In genomic region chrX:35351212-35351611, GRCh38 we compare ENCODE assay signal across 18 cellular contexts.
DNase-seq lines count a peak whose midpoint lies in the region; ATAC-seq, FAIRE-seq and TF ChIP-seq lines count a peak whose summit lies in the region.
"Had no signal": no experiment of that assay in that cellular context is flagged by ENCODE, and none has a peak within 500 bp of the region (broad histone marks: within the 10 kb centered on the region; RNA-seq: fewer than 3 reads in every experiment).

No MANE protein-coding gene starts in this region.

- H3K9me3 Mint-ChIP-seq in MCF 10A (ENCODE audit: unreplicated experiment), result peaks cover 2% of the 10 kb centered on the region

- no peaks in the 10 kb centered on the region for H3K36me3 Mint-ChIP-seq in MCF 10A (ENCODE audit: insufficient read depth, unreplicated experiment)
- H3K36me3 Mint-ChIP-seq: CD14-positive monocyte had no signal

- no peak overlapping the region for H3K4me2 ChIP-seq in GM12878 (ENCODE audit: control insufficient read depth, insufficient read depth)

- FAIRE-seq in GM12878 (lab: Jason Lieb, UNC), result no peak
- FAIRE-seq: GM12891, H54 had no signal

- intact Hi-C loops in MCF 10A (cut with micrococcal nuclease), result no loop called here
- intact Hi-C loops in breast epithelium (cut with DNase I; ENCODE audit: low total_unique reads), result no loop called here
- intact Hi-C loops in GM12878 (cut with micrococcal nuclease; ENCODE audit: unreplicated experiment), result no loop called here

- SMC1A ChIA-PET in GM12878 (lab: Charles Lee; ENCODE audit: uncharacterized antibody, unreplicated experiment), result no interaction called here

- H3K4me3 ChIP-seq in breast epithelium (no peak overlapping the region), GM12878 (no peak overlapping the region)

- peak; percentile 27; the same call in 2 of the 3 replicates for ATAC-seq in GM12878
- peak; percentile 97 for ATAC-seq in foreskin keratinocyte
- no peak for ATAC-seq in HG03432 (IDR thresholded peaks at IDR 0.05; ENCODE audit: unreplicated experiment)

- TF ChIP-seq EP300 in GM12878 (IDR thresholded peaks at IDR 0.05; ENCODE audit: borderline replicate concordance in 1 of 2, control insufficient read depth in 1 of 2, low read depth in 2 of 2, low read length in 2 of 2), result no peak

- H3K9me3 ChIP-seq in breast epithelium (peaks cover 0 to 7% of the 10 kb centered on the region in 2 donors), GM12878 (replicated peaks; ENCODE audit: control insufficient read depth, insufficient read depth, low read length) (no peaks in the 10 kb centered on the region; the same call in 2 of the 3 replicates)

- POLR2A ChIA-PET in MCF 10A (lab: Yijun Ruan, JAX) (no interaction called here), GM12878 (lab: Charles Lee) (no interaction called here)

- no peaks in the 10 kb centered on the region for H3K79me2 ChIP-seq in GM12878 (ENCODE audit: control insufficient read depth, insufficient read depth, low read length)

- in situ Hi-C loops in GM12878 (cut with MboI), result no loop called here

- H4K20me1 ChIP-seq in GM12878 (ENCODE audit: control insufficient read depth, insufficient read depth), result no peaks in the 10 kb centered on the region

- no peak overlapping the region for H3K9ac ChIP-seq in GM12878 (ENCODE audit: control insufficient read depth, insufficient read depth, low read length)

- H3K27me3 ChIP-seq in breast epithelium, result no peaks in the 10 kb centered on the region
- no peaks in the 10 kb centered on the region for H3K27me3 ChIP-seq in GM12878 (replicated peaks in 1 of 2; ENCODE audit: control insufficient read depth in 2 of 2, insufficient read depth in 2 of 2, low read length in 1 of 2)
- no peaks in the 10 kb centered on the region for H3K27me3 ChIP-seq in foreskin keratinocyte

- no TSS peak for BruUV-seq in MCF 10A (replicated peaks; lab: Mats Ljungman, UMichigan)
- no TSS peak for BruUV-seq in GM12878 (replicated peaks; lab: Mats Ljungman, UMichigan)

- no peak overlapping the region for H3K4me3 Mint-ChIP-seq in MCF 10A (ENCODE audit: unreplicated experiment)
- H3K4me3 Mint-ChIP-seq: CD14-positive monocyte had no signal

- no peak for TF ChIP-seq RAD21 in GM12878 (IDR thresholded peaks at IDR 0.05; ENCODE audit: insufficient read depth, low read depth, low read length)

- CTCF ChIA-PET in MCF 10A (lab: Yijun Ruan, JAX) (no interaction called here), GM12878 (lab: Yijun Ruan, JAX) (no interaction called here)

- 0% methylated on average over 1 of the region's 1 CpG for WGBS in GM12878 (ENCODE audit: insufficient coverage, insufficient replicate concordance, low lambda C conversion rate, missing lambda C conversion rate)

- peaks cover 22% of the 10 kb centered on the region for H3K27me3 Mint-ChIP-seq in MCF 10A (ENCODE audit: insufficient read depth, unreplicated experiment)

- TF ChIP-seq POLR2A in breast epithelium (IDR thresholded peaks at IDR 0.05) (no peak), GM12878 (IDR thresholded peaks at IDR 0.05; ENCODE audit: low read depth, low read length) (no peak)

- no peak overlapping the region for H3K27ac ChIP-seq in breast epithelium
- no peak overlapping the region for H3K27ac ChIP-seq in GM12878 (ENCODE audit: control insufficient read depth, insufficient read depth)
- H3K27ac ChIP-seq in foreskin keratinocyte, result peak overlapping the region; percentile 43

- RAD21 ChIA-PET in GM12878 (lab: Charles Lee; ENCODE audit: unreplicated experiment), result no interaction called here

- H3K4me1 Mint-ChIP-seq in MCF 10A (ENCODE audit: insufficient read depth, unreplicated experiment), result peaks cover 14% of the 10 kb centered on the region
- H3K4me1 Mint-ChIP-seq: CD14-positive monocyte had no signal

- H3K36me3 ChIP-seq in breast epithelium (no peaks in the 10 kb centered on the region), GM12878 (ENCODE audit: control insufficient read depth in 2 of 2, insufficient read depth in 2 of 2, low read length in 1 of 2) (no peaks in the 10 kb centered on the region)

- peak; percentile 77 for DNase-seq in MCF 10A (ENCODE audit: unreplicated experiment)
- no peak for DNase-seq in breast epithelium (ENCODE audit: low spot score in 2 of 2)
- DNase-seq in GM12878 (ENCODE audit: low read depth, low spot score), result no peak
- peak; percentile 84 to 92 for DNase-seq in foreskin keratinocyte
- DNase-seq in germinal center (ENCODE audit: low spot score), result no peak
- DNase-seq in COLO829 (ENCODE audit: low spot score), result no peak
- no peak for DNase-seq in medulla oblongata (ENCODE audit: extremely low spot score)
- DNase-seq: 8988T; DMS153; KG1; NCI-H187; NCI-H446 treated with DMSO at 0.1 percent for 48 hours; NCI-H748 treated with DMSO at 0.1 percent for 48 hours; NK-92 treated with Interleukin-12 subunit alpha and Interleukin-12 subunit beta, amount 100 ng/mL, for 24 hours had no signal

- H3K4me1 ChIP-seq in breast epithelium (no peaks in the 10 kb centered on the region), GM12878 (ENCODE audit: control insufficient read depth, insufficient read depth, low read length) (no peaks in the 10 kb centered on the region), foreskin keratinocyte (no peaks in the 10 kb centered on the region)

- peak overlapping the region; percentile 87 for H3K27ac Mint-ChIP-seq in MCF 10A (ENCODE audit: low read depth, unreplicated experiment)
- H3K27ac Mint-ChIP-seq: CD14-positive monocyte had no signal

- no peak overlapping the region for H2AFZ ChIP-seq in GM12878 (ENCODE audit: control insufficient read depth, low read depth, low read length)

- TF ChIP-seq CTCF in MCF 10A (IDR thresholded peaks at IDR 0.05; ENCODE audit: unreplicated experiment) (no peak), breast epithelium (IDR thresholded peaks at IDR 0.05) (no peak), GM12878 (IDR thresholded peaks at IDR 0.05 in 2 of 3, conservative IDR thresholded peaks at IDR 0.05 in 1 of 3; ENCODE audit: control insufficient read depth in 2 of 3, extremely low read depth in 1 of 3, insufficient read depth in 1 of 3, low read depth in 3 of 3, low read length in 3 of 3) (no peak), foreskin keratinocyte (conservative IDR thresholded peaks at IDR 0.05) (no peak)

TF ChIP-seq in GM12878, 131 proteins besides CTCF, POLR2A, EP300 and RAD21:
- TF ChIP-seq ATF7 (IDR thresholded peaks at IDR 0.05; ENCODE audit: low read depth) (no peak), NFYA (IDR thresholded peaks at IDR 0.05; ENCODE audit: borderline replicate concordance, low read depth, low read length) (no peak), CBFB (IDR thresholded peaks at IDR 0.05; ENCODE audit: low read depth) (no peak), RB1 (IDR thresholded peaks at IDR 0.05; ENCODE audit: borderline replicate concordance) (no peak)
TF ChIP-seq in GM12878: peak in this region for 0.

Comparison
In these comparisons a context has a peak if more than half of its experiments do, and no peak if none do; other contexts are left out.
1. DNase-seq: peak in MCF 10A (single experiment) and foreskin keratinocyte (2 of 2); none in breast epithelium (0 of 2), GM12878 (single experiment), germinal center (single experiment), COLO829 (single experiment) and medulla oblongata (single experiment).